In the genomic region with DNA sequence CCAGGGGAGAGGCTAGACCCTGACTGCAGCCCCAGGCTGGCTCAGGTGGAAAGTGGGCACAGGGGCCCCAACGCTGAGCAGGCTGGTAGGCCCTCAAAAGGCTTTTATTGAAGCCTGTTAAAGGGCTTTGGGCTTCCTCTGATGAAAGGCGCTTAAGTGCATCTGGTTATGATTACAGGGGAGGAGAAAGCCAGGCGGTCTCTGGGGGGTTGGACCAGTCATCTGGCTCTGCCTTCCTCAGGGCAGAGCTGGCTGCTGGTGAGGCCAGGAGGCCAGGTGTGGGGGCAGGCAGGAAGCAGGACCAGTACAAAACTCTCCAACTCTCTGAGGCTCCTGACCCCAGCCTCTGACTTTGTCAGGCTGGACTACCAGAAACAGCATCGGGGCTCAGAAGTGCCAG, we compare ENCODE assay signal across 10 cellular contexts.
DNase-seq lines count a peak whose midpoint lies in the region; ATAC-seq and TF ChIP-seq lines count a peak whose summit lies in the region.
"Had no signal": no experiment of that assay in that cellular context is flagged by ENCODE, and none has a peak within 500 bp of the region (broad histone marks: within the 10 kb centered on the region; RNA-seq: fewer than 3 reads in every experiment).

No MANE protein-coding gene starts in this region.

- H3K27me3 ChIP-seq in DOHH2 (ENCODE audit: control insufficient read depth, low read length) = peaks cover 10% of the 10 kb centered on the region

- peak overlapping the region; percentile 91 for H3K4me2 ChIP-seq in DOHH2 (ENCODE audit: low read length)

- no peaks in the 10 kb centered on the region for H4K20me1 ChIP-seq in DOHH2 (ENCODE audit: control insufficient read depth, insufficient read depth, low read depth, low read length)

- DNase-seq in AG08395 (ENCODE audit: low spot score) = peak; percentile 78
- peak; percentile 88 for DNase-seq in SK-N-DZ (ENCODE audit: low spot score)
- peak; percentile 61 for DNase-seq in glutamatergic neuron
- no peak for DNase-seq in caudate nucleus (lab: John Stamatoyannopoulos, UW)
- DNase-seq in effector CD4-positive, alpha-beta T cell = no peak
- DNase-seq in NCI-H2029 (lab: John Stamatoyannopoulos, UW) = no peak
- DNase-seq: NCI-H1048 had no signal

- peak overlapping the region; percentile 69 for H3K4me3 Mint-ChIP-seq in glutamatergic neuron (ENCODE audit: unreplicated experiment)

- ATAC-seq in HG03095 (IDR thresholded peaks at IDR 0.05; ENCODE audit: unreplicated experiment) = no peak

- no peaks in the 10 kb centered on the region for H3K36me3 Mint-ChIP-seq in glutamatergic neuron (ENCODE audit: unreplicated experiment)

- 0 out of 2 replicates have a peak, but pooled peaks cover 2% of the 10 kb centered on the region for H3K79me2 ChIP-seq in DOHH2 (ENCODE audit: control insufficient read depth, low read length)

- peak overlapping the region; percentile 69; the same call in 1 of the 2 replicates for H3K4me3 ChIP-seq in DOHH2 (ENCODE audit: low read length)
- H3K4me3 ChIP-seq: HAP-1 had no signal

- TF ChIP-seq CTCF in DOHH2 (IDR thresholded peaks at IDR 0.05; ENCODE audit: low read depth, low read length, poor library complexity, severe bottlenecking) (no peak), glutamatergic neuron (IDR thresholded peaks at IDR 0.05; ENCODE audit: partially characterized antibody, unreplicated experiment) (no peak)

- no peak overlapping the region for H3K27ac Mint-ChIP-seq in glutamatergic neuron (ENCODE audit: unreplicated experiment)

- H3K36me3 ChIP-seq in DOHH2 (ENCODE audit: control insufficient read depth, low read length) = no peaks in the 10 kb centered on the region
- H3K36me3 ChIP-seq: HAP-1 had no signal

- H3F3A ChIP-seq in DOHH2 (ENCODE audit: control insufficient read depth, insufficient read depth) = peaks cover 17% of the 10 kb centered on the region

- H3K4me1 ChIP-seq in DOHH2 (ENCODE audit: control insufficient read depth, low read length) = peaks cover 54% of the 10 kb centered on the region

- peaks cover 21% of the 10 kb centered on the region for H3K4me1 Mint-ChIP-seq in glutamatergic neuron (ENCODE audit: low read depth, unreplicated experiment)

- peaks cover 5% of the 10 kb centered on the region for H3K9me3 Mint-ChIP-seq in glutamatergic neuron (ENCODE audit: unreplicated experiment)

- peaks cover 9% of the 10 kb centered on the region for H3K27me3 Mint-ChIP-seq in glutamatergic neuron (ENCODE audit: unreplicated experiment)

- no peaks in the 10 kb centered on the region for H3K9me3 ChIP-seq in DOHH2 (ENCODE audit: control insufficient read depth, insufficient read depth, low read length)
- H3K9me3 ChIP-seq: HAP-1 had no signal

- no peaks in the 10 kb centered on the region for H3K9me2 ChIP-seq in DOHH2 (replicated peaks; ENCODE audit: control insufficient read depth, low read length)

- H3K27ac ChIP-seq in DOHH2 (ENCODE audit: low read depth, low read length) = no peak overlapping the region
- H3K27ac ChIP-seq in caudate nucleus (ENCODE audit: low read depth, low read length) = no peak overlapping the region

Comparison
In these comparisons a context has a peak if more than half of its experiments do, and no peak if none do; other contexts are left out.
1. DNase-seq: peak in AG08395 (single experiment), SK-N-DZ (single experiment) and glutamatergic neuron (single experiment); none in caudate nucleus (0 of 61), effector CD4-positive, alpha-beta T cell (single experiment) and NCI-H2029 (single experiment).